In the genomic region with DNA sequence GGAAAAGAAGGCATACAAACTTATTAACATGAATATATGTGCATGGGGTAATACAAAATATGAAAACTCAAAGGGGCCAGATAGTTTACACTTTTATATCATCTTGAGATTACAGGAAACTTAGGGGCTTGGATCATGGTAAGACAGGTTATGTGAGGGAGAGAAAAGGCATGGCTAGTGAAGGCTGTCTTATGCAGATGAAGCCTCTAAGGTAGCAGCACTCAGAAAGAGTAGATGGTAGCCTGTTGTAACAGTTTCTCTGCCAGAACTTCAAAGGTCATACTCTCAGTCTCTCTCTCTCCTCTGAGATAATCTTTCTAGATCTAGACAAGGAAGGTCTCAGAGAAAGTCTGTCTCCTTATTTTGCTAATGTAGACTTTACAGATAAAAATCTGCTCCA, we compare ENCODE assay signal across 37 cellular contexts. TPM values are rescaled to one million over a fixed set of nuclear protein-coding genes. Genes with fewer than 3 reads are reported as not detected.
"Had no signal": no experiment of that assay in that cellular context is flagged by ENCODE, and none has a peak within 500 bp of the region (broad histone marks: within the 10 kb centered on the region; RNA-seq: fewer than 3 reads in every experiment).

No MANE protein-coding gene starts in this region.

- H3K4me1 Mint-ChIP-seq: activated CD4-positive, alpha-beta T cell treated with anti-CD3 and anti-CD28 coated beads for 36 hours; activated CD4-positive, alpha-beta T cell treated with anti-CD3 and anti-CD28 coated beads, Interleukin-2, amount 10 ng/mL, durations not matched to agents 24 days and 14 days; activated CD8-positive, alpha-beta memory T cell treated with anti-CD3 and anti-CD28 coated beads, Interleukin-2, amount 10 ng/mL, durations not matched to agents 7 days and 5 days; activated naive CD4-positive, alpha-beta T cell treated with anti-CD3 and anti-CD28 coated beads, Interleukin-2, amount 50 U/mL, for 24 hours; activated naive CD8-positive, alpha-beta T cell treated with anti-CD3 and anti-CD28 coated beads for 36 hours; activated naive CD8-positive, alpha-beta T cell treated with anti-CD3 and anti-CD28 coated beads, Interleukin-2, amount 50 U/mL, for 24 hours; activated T-helper 17 cell treated with anti-CD3 and anti-CD28 coated beads, Interleukin-2, amount 50 U/mL, for 72 hours; T-helper 17 cell had no signal

- H3K4me3 Mint-ChIP-seq: activated CD4-positive, alpha-beta memory T cell treated with anti-CD3 and anti-CD28 coated beads for 36 hours; activated CD4-positive, alpha-beta T cell treated with anti-CD3 and anti-CD28 coated beads for 36 hours; activated CD4-positive, alpha-beta T cell treated with anti-CD3 and anti-CD28 coated beads, Interleukin-2, amount 10 ng/mL, durations not matched to agents 24 days and 14 days; activated CD8-positive, alpha-beta memory T cell treated with anti-CD3 and anti-CD28 coated beads, Interleukin-2, amount 10 ng/mL, durations not matched to agents 7 days and 5 days; activated CD8-positive, alpha-beta T cell treated with anti-CD3 and anti-CD28 coated beads, Interleukin-2, amount 10 ng/mL, durations not matched to agents 7 days and 5 days; activated naive CD4-positive, alpha-beta T cell treated with anti-CD3 and anti-CD28 coated beads for 36 hours; activated naive CD4-positive, alpha-beta T cell treated with anti-CD3 and anti-CD28 coated beads, Interleukin-2, amount 50 U/mL, for 24 hours; activated naive CD8-positive, alpha-beta T cell treated with anti-CD3 and anti-CD28 coated beads for 36 hours; activated naive CD8-positive, alpha-beta T cell treated with anti-CD3 and anti-CD28 coated beads, Interleukin-2, amount 50 U/mL, for 24 hours; activated T-helper 17 cell treated with anti-CD3 and anti-CD28 coated beads, Interleukin-2, amount 50 U/mL, for 72 hours; T-helper 17 cell; T-helper 2 cell treated with Interferon-gamma antibody and Interleukin-4, amounts not matched to agents 5 μg/mL and 100 μg/mL, for 36 hours had no signal

- H3K9me3 ChIP-seq: adrenal gland, body of pancreas, colonic mucosa, esophagus squamous epithelium, gastroesophageal sphincter had no signal

- H3K4me1 ChIP-seq: adrenal gland, body of pancreas, colonic mucosa, esophagus squamous epithelium, gastroesophageal sphincter had no signal

- H3K27ac Mint-ChIP-seq: activated CD4-positive, alpha-beta memory T cell treated with anti-CD3 and anti-CD28 coated beads for 36 hours; activated CD4-positive, alpha-beta T cell treated with anti-CD3 and anti-CD28 coated beads for 36 hours; activated CD4-positive, alpha-beta T cell treated with anti-CD3 and anti-CD28 coated beads, Interleukin-2, amount 10 ng/mL, durations not matched to agents 24 days and 14 days; activated CD8-positive, alpha-beta memory T cell treated with anti-CD3 and anti-CD28 coated beads, Interleukin-2, amount 10 ng/mL, durations not matched to agents 7 days and 5 days; activated CD8-positive, alpha-beta T cell treated with anti-CD3 and anti-CD28 coated beads, Interleukin-2, amount 10 ng/mL, durations not matched to agents 7 days and 5 days; activated naive CD4-positive, alpha-beta T cell treated with anti-CD3 and anti-CD28 coated beads for 36 hours; activated naive CD4-positive, alpha-beta T cell treated with anti-CD3 and anti-CD28 coated beads, Interleukin-2, amount 50 U/mL, for 24 hours; activated naive CD8-positive, alpha-beta T cell treated with anti-CD3 and anti-CD28 coated beads for 36 hours; activated naive CD8-positive, alpha-beta T cell treated with anti-CD3 and anti-CD28 coated beads, Interleukin-2, amount 50 U/mL, for 24 hours; activated T-helper 17 cell treated with anti-CD3 and anti-CD28 coated beads, Interleukin-2, amount 50 U/mL, for 72 hours; T-helper 17 cell; T-helper 2 cell treated with Interferon-gamma antibody and Interleukin-4, amounts not matched to agents 5 μg/mL and 100 μg/mL, for 36 hours had no signal

- H3K27me3 Mint-ChIP-seq: activated CD4-positive, alpha-beta memory T cell treated with anti-CD3 and anti-CD28 coated beads for 36 hours; activated CD4-positive, alpha-beta T cell treated with anti-CD3 and anti-CD28 coated beads for 36 hours; activated CD4-positive, alpha-beta T cell treated with anti-CD3 and anti-CD28 coated beads, Interleukin-2, amount 10 ng/mL, durations not matched to agents 24 days and 14 days; activated CD8-positive, alpha-beta memory T cell treated with anti-CD3 and anti-CD28 coated beads, Interleukin-2, amount 10 ng/mL, durations not matched to agents 7 days and 5 days; activated naive CD4-positive, alpha-beta T cell treated with anti-CD3 and anti-CD28 coated beads, Interleukin-2, amount 50 U/mL, for 24 hours; activated naive CD8-positive, alpha-beta T cell treated with anti-CD3 and anti-CD28 coated beads for 36 hours; activated naive CD8-positive, alpha-beta T cell treated with anti-CD3 and anti-CD28 coated beads, Interleukin-2, amount 50 U/mL, for 24 hours; activated T-helper 17 cell treated with anti-CD3 and anti-CD28 coated beads, Interleukin-2, amount 50 U/mL, for 72 hours; T-helper 17 cell had no signal

- H3K27ac ChIP-seq: adrenal gland, body of pancreas, colonic mucosa, epithelial cell of prostate, esophagus squamous epithelium, gastroesophageal sphincter, WERI-Rb-1 had no signal

- H3K36me3 ChIP-seq: adrenal gland, colonic mucosa, esophagus squamous epithelium, gastroesophageal sphincter, WERI-Rb-1 had no signal

- H3K9me3 Mint-ChIP-seq: activated CD4-positive, alpha-beta memory T cell treated with anti-CD3 and anti-CD28 coated beads for 36 hours; activated T-helper 17 cell treated with anti-CD3 and anti-CD28 coated beads, Interleukin-2, amount 50 U/mL, for 72 hours had no signal

- ATAC-seq: activated CD4-positive, alpha-beta T cell treated with anti-CD3 and anti-CD28 coated beads for 36 hours; activated CD8-positive, alpha-beta memory T cell treated with anti-CD3 and anti-CD28 coated beads, Interleukin-2, amount 10 ng/mL, durations not matched to agents 7 days and 5 days; activated CD8-positive, alpha-beta T cell treated with anti-CD3 and anti-CD28 coated beads, Interleukin-2, amount 10 ng/mL, durations not matched to agents 7 days and 5 days; activated naive CD8-positive, alpha-beta T cell treated with anti-CD3 and anti-CD28 coated beads, Interleukin-2, amount 50 U/mL, for 24 hours; activated T-helper 17 cell treated with anti-CD3 and anti-CD28 coated beads, Interleukin-2, amount 50 U/mL, for 72 hours; body of pancreas; gastroesophageal sphincter; T-helper 17 cell had no signal

- H3K27me3 ChIP-seq: adrenal gland, body of pancreas, colonic mucosa, esophagus squamous epithelium, gastroesophageal sphincter had no signal

- DNase-seq: activated CD4-positive, alpha-beta memory T cell treated with anti-CD3 and anti-CD28 coated beads for 36 hours; activated CD4-positive, alpha-beta T cell treated with anti-CD3 and anti-CD28 coated beads for 36 hours; activated CD4-positive, alpha-beta T cell treated with anti-CD3 and anti-CD28 coated beads, Interleukin-2, amount 10 ng/mL, durations not matched to agents 24 days and 14 days; activated CD4-positive, CD25-positive, alpha-beta regulatory T cell; activated CD4-positive, CD25-positive, alpha-beta regulatory T cell treated with anti-CD3 and anti-CD28 coated beads, Interleukin-2, amount 50 U/mL, for 72 hours; activated CD8-positive, alpha-beta memory T cell treated with anti-CD3 and anti-CD28 coated beads, Interleukin-2, amount 10 ng/mL, durations not matched to agents 7 days and 5 days; activated CD8-positive, alpha-beta memory T cell treated with anti-CD3 and anti-CD28 coated beads, Interleukin-2, amount 50 U/mL, for 4 hours; activated CD8-positive, alpha-beta T cell treated with anti-CD3 and anti-CD28 coated beads, Interleukin-2, amount 10 ng/mL, durations not matched to agents 7 days and 5 days; activated effector memory CD4-positive, alpha-beta T cell treated with Interleukin-2 at 50 U/mL for 16 hours; activated naive CD4-positive, alpha-beta T cell treated with anti-CD3 and anti-CD28 coated beads for 36 hours; activated naive CD8-positive, alpha-beta T cell treated with anti-CD3 and anti-CD28 coated beads for 36 hours; activated naive CD8-positive, alpha-beta T cell treated with anti-CD3 and anti-CD28 coated beads, Interleukin-2, amount 50 U/mL, for 24 hours; activated T-cell treated with anti-CD3 and anti-CD28 coated beads, Interleukin-2, amount 50 U/mL, for 1 hour; adrenal gland; amygdala; aorta; body of pancreas; central memory CD4-positive, alpha-beta T cell; cerebellar nuclear complex; colonic mucosa; effector CD8-positive, alpha-beta T cell; esophagus squamous epithelium; foreskin melanocyte; T-helper 1 cell; T-helper 17 cell; T1000; WERI-Rb-1 had no signal

- H3K36me3 Mint-ChIP-seq: activated CD4-positive, alpha-beta memory T cell treated with anti-CD3 and anti-CD28 coated beads for 36 hours; activated CD8-positive, alpha-beta memory T cell treated with anti-CD3 and anti-CD28 coated beads, Interleukin-2, amount 10 ng/mL, durations not matched to agents 7 days and 5 days; activated naive CD4-positive, alpha-beta T cell treated with anti-CD3 and anti-CD28 coated beads, Interleukin-2, amount 50 U/mL, for 24 hours; activated naive CD8-positive, alpha-beta T cell treated with anti-CD3 and anti-CD28 coated beads for 36 hours had no signal

- H3K4me3 ChIP-seq: adrenal gland, body of pancreas, colonic mucosa, esophagus squamous epithelium, gastroesophageal sphincter had no signal

RNA-seq across cellular contexts. Expression of a gene that starts 57.2 kb away (rescaled TPM):
- total RNA-seq: activated CD4-positive, alpha-beta memory T cell treated with anti-CD3 and anti-CD28 coated beads for 36 hours; activated CD4-positive, alpha-beta T cell treated with anti-CD3 and anti-CD28 coated beads for 36 hours; activated CD4-positive, alpha-beta T cell treated with anti-CD3 and anti-CD28 coated beads, Interleukin-2, amount 10 ng/mL, durations not matched to agents 24 days and 14 days; activated CD8-positive, alpha-beta memory T cell treated with anti-CD3 and anti-CD28 coated beads for 36 hours; activated CD8-positive, alpha-beta memory T cell treated with anti-CD3 and anti-CD28 coated beads, Interleukin-2, amount 10 ng/mL, durations not matched to agents 7 days and 5 days; activated CD8-positive, alpha-beta T cell treated with anti-CD3 and anti-CD28 coated beads, Interleukin-2, amount 10 ng/mL, durations not matched to agents 7 days and 5 days; activated naive CD4-positive, alpha-beta T cell treated with anti-CD3 and anti-CD28 coated beads for 36 hours; activated naive CD8-positive, alpha-beta T cell treated with anti-CD3 and anti-CD28 coated beads for 36 hours; activated T-helper 17 cell treated with anti-CD3 and anti-CD28 coated beads, Interleukin-2, amount 50 U/mL, for 72 hours; dermis microvascular lymphatic vessel endothelial cell; endothelial cell of umbilical vein; fibroblast of villous mesenchyme; glomerular endothelial cell; T-helper 17 cell had no signal
- polyA plus RNA-seq: endothelial cell of umbilical vein had no signal
